Comparison of ENCODE assay signal across 17 cellular contexts in genomic region chr17:45038771-45039634, GRCh38. TPM values are rescaled to one million over a fixed set of nuclear protein-coding genes. Genes with fewer than 3 reads are reported as not detected.
DNase-seq lines count a peak whose midpoint lies in the region; ATAC-seq and TF ChIP-seq lines count a peak whose summit lies in the region.
"Had no signal": no experiment of that assay in that cellular context is flagged by ENCODE, and none has a peak within 500 bp of the region (broad histone marks: within the 10 kb centered on the region; RNA-seq: fewer than 3 reads in every experiment).

No MANE protein-coding gene starts in this region.

- DNase-seq in Right ventricle myocardium inferior (ENCODE audit: missing footprints) (no peak), Right ventricle myocardium superior (no peak), cerebellar cortex (ENCODE audit: low spot score) (peak; percentile 50), mucosa of descending colon (peak in 2 of 3 donors; percentile 39 to 54), uterus (peak; percentile 46 to 47), globus pallidus (ENCODE audit: low spot score) (no peak), NCI-H2227 treated with DMSO at 0.1 percent for 48 hours (lab: John Stamatoyannopoulos, UW) (no peak), NCI-H1105 treated with DMSO at 0.1 percent for 48 hours (lab: John Stamatoyannopoulos, UW) (no peak)
- DNase-seq: activated CD4-positive, alpha-beta T cell treated with anti-CD3 and anti-CD28 coated beads for 36 hours; aorta; effector CD8-positive, alpha-beta T cell; KG1; left cardiac atrium; NCI-H1930; nucleus accumbens; T-helper 1 cell had no signal

- ATAC-seq in Right ventricle myocardium inferior (peak; percentile 46), Right ventricle myocardium superior (ENCODE audit: poor library complexity) (no peak), mucosa of descending colon (peak; percentile 47)
- ATAC-seq: activated CD4-positive, alpha-beta T cell treated with anti-CD3 and anti-CD28 coated beads for 36 hours had no signal

- intact Hi-C loops in Right ventricle myocardium inferior (cut with DNase I): no loop called here
- intact Hi-C loops in Right ventricle myocardium superior (cut with DNase I): no loop called here
- intact Hi-C loops in mucosa of descending colon (cut with DNase I, micrococcal nuclease): loop anchor here in 1 of 2 donors (10.0 kb wide), 1 partner anchor 264 kb away; no protein-coding TSS in a partner anchor
- intact Hi-C loops in uterus (cut with DNase I; ENCODE audit: low total_unique reads): no loop called here

- no peaks in the 10 kb centered on the region for H3K27me3 ChIP-seq in uterus
- H3K27me3 ChIP-seq: tibial artery had no signal

- TF ChIP-seq POLR2A in uterus (IDR thresholded peaks at IDR 0.05): no peak

- TF ChIP-seq CTCF in mucosa of descending colon (IDR thresholded peaks at IDR 0.05): no peak
- TF ChIP-seq CTCF in uterus (IDR thresholded peaks at IDR 0.05): no peak

- H3K4me3 ChIP-seq in mucosa of descending colon: no peak overlapping the region
- no peak overlapping the region for H3K4me3 ChIP-seq in uterus
- H3K4me3 ChIP-seq: tibial artery had no signal

- peaks cover 28% of the 10 kb centered on the region for H3K4me1 ChIP-seq in mucosa of descending colon (ENCODE audit: low read depth)
- peaks cover 0 to 6% of the 10 kb centered on the region in 2 donors for H3K4me1 ChIP-seq in uterus

- H3K27ac ChIP-seq in uterus: peak overlapping the region in 1 of 2 donors; percentile 25
- H3K27ac ChIP-seq: tibial artery had no signal

- no peaks in the 10 kb centered on the region for H3K9me3 ChIP-seq in mucosa of descending colon
- H3K9me3 ChIP-seq in uterus: no peaks in the 10 kb centered on the region
- H3K9me3 ChIP-seq: tibial artery had no signal

- H3K36me3 ChIP-seq in mucosa of descending colon (ENCODE audit: low read depth): no peaks in the 10 kb centered on the region
- H3K36me3 ChIP-seq in uterus: no peaks in the 10 kb centered on the region

RNA-seq across cellular contexts. Expression of gene DCAKD, which starts 12.4 kb away (rescaled TPM):
- total RNA-seq in Right ventricle myocardium inferior (24.2 TPM), Right ventricle myocardium superior (25.3 TPM), mucosa of descending colon (10 to 100 TPM; 21.6 to 29.0 (median 24.8) TPM), uterus (10 to 100 TPM; 26.8 to 57.1 (median 37.7) TPM)

RNA-seq across cellular contexts. Expression of gene NMT1, which starts 22.1 kb away (rescaled TPM):
- total RNA-seq in Right ventricle myocardium inferior: 96.0 TPM
- 84.5 TPM for total RNA-seq in Right ventricle myocardium superior
- 10 to 100 TPM; 47.0 to 94.0 (median 76.1) TPM for total RNA-seq in mucosa of descending colon
- 100 to 1,000 TPM in 1 of 4 donors, 10 to 100 TPM in 3; 25.6 to 115 (median 72.3) TPM for total RNA-seq in uterus

Comparison
In these comparisons a context has a peak if more than half of its experiments do, and no peak if none do; other contexts are left out.
1. DNase-seq: peak in cerebellar cortex (single experiment), mucosa of descending colon (2 of 3) and uterus (2 of 2); none in Right ventricle myocardium inferior (single experiment), Right ventricle myocardium superior (single experiment), globus pallidus (single experiment), NCI-H2227 treated with DMSO at 0.1 percent for 48 hours (single experiment) and NCI-H1105 treated with DMSO at 0.1 percent for 48 hours (single experiment).